Comparison of ENCODE assay signal across 17 cellular contexts in the genomic region with DNA sequence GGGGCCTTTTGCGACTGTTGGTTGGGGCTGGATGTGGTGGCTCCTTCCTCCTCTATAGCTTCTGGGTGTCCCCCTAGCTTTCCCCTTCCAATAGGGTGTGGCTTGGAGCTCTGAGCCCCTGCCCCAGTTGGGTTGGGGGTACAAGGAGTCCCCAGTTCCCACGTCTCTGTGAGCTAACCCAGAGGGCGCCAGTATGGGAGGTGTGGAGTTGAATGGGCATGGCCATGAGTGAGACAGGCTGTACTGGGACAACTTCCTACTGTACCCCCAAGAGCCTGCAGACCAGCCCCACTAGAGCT. TPM values are rescaled to one million over a fixed set of nuclear protein-coding genes. Genes with fewer than 3 reads are reported as not detected.
A peak's percentile ranks its signal among the peaks of the same experiment; 100 is the strongest.
DNase-seq lines count a peak whose midpoint lies in the region; ATAC-seq, FAIRE-seq and TF ChIP-seq lines count a peak whose summit lies in the region.
"Had no signal": no experiment of that assay in that cellular context is flagged by ENCODE, and none has a peak within 500 bp of the region (broad histone marks: within the 10 kb centered on the region; RNA-seq: fewer than 3 reads in every experiment).

No MANE protein-coding gene starts in this region.

- H3K9ac ChIP-seq in K562 (ENCODE audit: insufficient read depth in 1 of 2, low read depth in 2 of 2, low read length in 2 of 2), result peak overlapping the region; percentile 14 to 87
- H3K9ac ChIP-seq: SK-N-SH had no signal

- TF ChIP-seq CTCF in K562 (IDR thresholded peaks at IDR 0.05 in 2 of 3, conservative IDR thresholded peaks at IDR 0.05 in 1 of 3; ENCODE audit: insufficient read depth in 2 of 3, low read depth in 1 of 3, low read length in 3 of 3), result no peak

- no peaks in the 10 kb centered on the region for H3K9me3 Mint-ChIP-seq in T-helper 1 cell treated with Interleukin-12 subunit alpha and Interleukin-12 subunit beta and Interleukin-4 antibody, amounts not matched to agents 30 μg/mL and 1 μg/mL, for 36 hours
- H3K9me3 Mint-ChIP-seq: stimulated activated memory B cell treated with anti-CD40 and anti-IgM and Interleukin-4, amounts not matched to agents 10 μg/mL and 1 μg/mL and 100 μg/mL, for 72 hours had no signal

- 0 out of 2 replicates have a peak overlapping the region, but pooled peaks have one; percentile 28 for H3K4me2 ChIP-seq in K562 (ENCODE audit: insufficient read depth, low read length)
- H3K4me2 ChIP-seq: SK-N-SH had no signal

- peaks cover 42% of the 10 kb centered on the region for H3K4me1 Mint-ChIP-seq in T-helper 1 cell treated with Interleukin-12 subunit alpha and Interleukin-12 subunit beta and Interleukin-4 antibody, amounts not matched to agents 30 μg/mL and 1 μg/mL, for 36 hours (ENCODE audit: low read depth)

- FAIRE-seq in GM12892 (lab: Jason Lieb, UNC) (no peak), K562 (lab: Jason Lieb, UNC) (no peak)
- FAIRE-seq: G401.6 had no signal

- in situ Hi-C loops in K562 (cut with MboI), result no loop called here

- POLR2A ChIA-PET in K562 (lab: Yijun Ruan, JAX), result interaction anchor here (0.7 to 1.0 kb wide), 4 partner anchors 13 to 506 kb away, joined by 3 read pairs; a partner anchor contains a TSS

- intact Hi-C loops in K562 (cut with micrococcal nuclease), result loop anchor here (5.0 kb wide), 2 partner anchors 85 to 500 kb away; a partner anchor contains a TSS

- TF ChIP-seq EP300 in K562 (IDR thresholded peaks at IDR 0.05; ENCODE audit: low read length), result no peak

- peaks cover 3% of the 10 kb centered on the region for H3K9me1 ChIP-seq in K562 (ENCODE audit: control insufficient read depth, insufficient read depth, low read length)

- peak overlapping the region; percentile 81 for H3K4me3 Mint-ChIP-seq in T-helper 1 cell treated with Interleukin-12 subunit alpha and Interleukin-12 subunit beta and Interleukin-4 antibody, amounts not matched to agents 30 μg/mL and 1 μg/mL, for 36 hours

- peak; percentile 15; the same call in 1 of the 2 replicates for TF ChIP-seq POLR2A in GM12892 (IDR thresholded peaks at IDR 0.05; ENCODE audit: low read depth, low read length)
- TF ChIP-seq POLR2A in K562 (conservative IDR thresholded peaks at IDR 0.05), result no peak

- peak overlapping the region; percentile 90 for H3K27ac Mint-ChIP-seq in T-helper 1 cell treated with Interleukin-12 subunit alpha and Interleukin-12 subunit beta and Interleukin-4 antibody, amounts not matched to agents 30 μg/mL and 1 μg/mL, for 36 hours
- H3K27ac Mint-ChIP-seq: stimulated activated memory B cell treated with anti-CD40 and anti-IgM and Interleukin-4, amounts not matched to agents 10 μg/mL and 1 μg/mL and 100 μg/mL, for 72 hours had no signal

- peak overlapping the region; percentile 64; the same call in 1 of the 3 replicates for H3K27ac ChIP-seq in K562 (ENCODE audit: extremely low read depth, low read depth, low read length)
- H3K27ac ChIP-seq: PC-9 had no signal

- no peaks in the 10 kb centered on the region for H3K27me3 Mint-ChIP-seq in T-helper 1 cell treated with Interleukin-12 subunit alpha and Interleukin-12 subunit beta and Interleukin-4 antibody, amounts not matched to agents 30 μg/mL and 1 μg/mL, for 36 hours (ENCODE audit: low read depth)

- no peak overlapping the region for H2AFZ ChIP-seq in K562 (ENCODE audit: low read depth, low read length)
- H2AFZ ChIP-seq: PC-9 had no signal

- CTCF ChIA-PET in K562 (lab: Yijun Ruan, JAX; ENCODE audit: low intra/inter-chr PET ratio), result interaction anchor here (0.6 kb wide), 2 partner anchors 17 to 595 kb away, joined by 3 read pairs; no protein-coding TSS in a partner anchor

- H3K27me3 ChIP-seq in K562 (ENCODE audit: control insufficient read depth in 2 of 2, insufficient read depth in 2 of 2, low read length in 2 of 2), result no peaks in the 10 kb centered on the region

- peaks cover 30% of the 10 kb centered on the region; the same call in 2 of the 3 replicates for H3K36me3 ChIP-seq in K562 (ENCODE audit: control insufficient read depth, insufficient read depth, low read length)

- H3K9me3 ChIP-seq in K562 (replicated peaks; ENCODE audit: control insufficient read depth, insufficient read depth, low read depth, low read length), result no peaks in the 10 kb centered on the region
- H3K9me3 ChIP-seq: esophagus squamous epithelium, SK-N-SH, upper lobe of left lung had no signal

- WGBS in K562 (ENCODE audit: insufficient coverage, low coverage, missing lambda C conversion rate), result 69% methylated on average over 3 of the region's 3 CpGs

- peaks cover 13% of the 10 kb centered on the region for H3K36me3 Mint-ChIP-seq in T-helper 1 cell treated with Interleukin-12 subunit alpha and Interleukin-12 subunit beta and Interleukin-4 antibody, amounts not matched to agents 30 μg/mL and 1 μg/mL, for 36 hours (ENCODE audit: low read depth)

- ATAC-seq in K562 (no peak), GM18868 (IDR thresholded peaks at IDR 0.05; ENCODE audit: unreplicated experiment) (no peak)
- ATAC-seq: stimulated activated memory B cell treated with anti-CD40 and anti-IgM and Interleukin-4, amounts not matched to agents 10 μg/mL and 1 μg/mL and 100 μg/mL, for 72 hours had no signal

- H4K20me1 ChIP-seq in K562 (replicated peaks; ENCODE audit: control insufficient read depth, insufficient read depth, low read length), result no peaks in the 10 kb centered on the region

- no peak for TF ChIP-seq RAD21 in K562 (CRISPR knock-in tag; conservative IDR thresholded peaks at IDR 0.05 in 1 of 2, IDR thresholded peaks at IDR 0.05 in 1 of 2)

- H3K79me2 ChIP-seq in K562 (ENCODE audit: control insufficient read depth, insufficient read depth, low read length), result no peaks in the 10 kb centered on the region

- peaks cover 31 to 83% of the 10 kb centered on the region in 2 experiments for H3K4me1 ChIP-seq in K562 (replicated peaks in 1 of 2; ENCODE audit: control insufficient read depth in 2 of 2, insufficient read depth in 2 of 2, low read length in 2 of 2)

- BruUV-seq in K562 (replicated peaks; lab: Mats Ljungman, UMichigan), result no TSS peak

- no peak for DNase-seq in T-helper 1 cell
- no peak for DNase-seq in GM12892 (ENCODE audit: insufficient read length)
- DNase-seq in K562 (ENCODE audit: extremely low read depth in 1 of 4, low spot score in 3 of 4), result no peak
- no peak for DNase-seq in AG08395 (ENCODE audit: low spot score)
- DNase-seq: 8988T; cortex of kidney; esophagus squamous epithelium; midbrain; NCI-H1694; PC-9; SK-N-SH; stimulated activated CD4-positive, alpha-beta T cell treated with anti-CD3 and anti-CD28 coated beads, Interleukin-4, amount 100 ng/mL, for 4 hours had no signal

- H3K4me3 ChIP-seq in K562, result no peak overlapping the region
- H3K4me3 ChIP-seq: PC-9 had no signal

RNA-seq across cellular contexts. Expression of a gene that starts 1.2 kb away (rescaled TPM):
- 3.0 TPM for polyA plus RNA-seq in GM12892 (2012; ENCODE audit: missing spikeins)
- 5.2 and 13.5 TPM in 2 replicates for total RNA-seq in K562 (2011; cell fraction: chromatin; rRNA removed; ENCODE audit: low replicate concordance)
- total RNA-seq in K562 (2011; cell fraction: nucleolus; rRNA removed), result 6.7 and 7.0 TPM in 2 replicates
- total RNA-seq in K562 (2011; cell fraction: nucleoplasm; rRNA removed), result 4.0 and 4.6 TPM in 2 replicates
- 0.59 and 0.73 TPM in 2 replicates for total RNA-seq in K562 (2014; rRNA removed)
- total RNA-seq in K562 (2014; rRNA removed; fragmentation: Illumina TruSeq; extraction: Trizol), result 0.10 and 0.22 TPM in 2 replicates
- 0.36 and 0.45 TPM in 2 replicates for total RNA-seq in K562 (2015; rRNA removed; fragmentation: Illumina TruSeq; extraction: Trizol)
- total RNA-seq in K562 (2021), result 0.67 and 1.1 TPM in 2 replicates
- polyA plus RNA-seq in K562 (2011; rRNA removed), result 0.11 and 0.22 TPM in 2 replicates
- polyA plus RNA-seq in K562 (2011; cell fraction: cytosol; rRNA removed), result 0.10 and 0.36 TPM in 2 replicates
- polyA plus RNA-seq in K562 (2011; cell fraction: nucleus; rRNA removed), result 1.6 and 3.1 TPM in 2 replicates
- polyA plus RNA-seq in K562 (2012), result 0.43 and 0.46 TPM in 2 replicates
- 0.11 and 0.16 TPM in 2 replicates for polyA plus RNA-seq in K562 (2014; fragmentation: Illumina TruSeq; extraction: Trizol)
- not detected for polyA plus RNA-seq in K562 (2014; fragmentation: Nextera tagmentation; extraction: Ambion mirVana)
- polyA plus RNA-seq in K562 (2014; rRNA removed), result 0.94 and 1.6 TPM in 2 replicates
- polyA minus RNA-seq in K562 (2011; rRNA and poly(A)+ RNA removed), result 0.35 and 0.42 TPM in 2 replicates
- polyA minus RNA-seq in K562 (2011; cell fraction: cytosol; rRNA and poly(A)+ RNA removed), result 0.27 TPM in 1 of 2 replicates, not detected in the other
- 1.8 TPM in 2 replicates for polyA minus RNA-seq in K562 (2011; cell fraction: nucleus; rRNA and poly(A)+ RNA removed)

RNA-seq across cellular contexts. Expression of a gene that starts 12.3 kb away (rescaled TPM):
- 0.13 TPM for polyA plus RNA-seq in GM12892 (2012; ENCODE audit: missing spikeins)
- 0.58 and 1.6 TPM in 2 replicates for total RNA-seq in K562 (2011; cell fraction: chromatin; rRNA removed; ENCODE audit: low replicate concordance)
- total RNA-seq in K562 (2011; cell fraction: nucleolus; rRNA removed), result 3.5 and 3.8 TPM in 2 replicates
- 1.2 and 1.3 TPM in 2 replicates for total RNA-seq in K562 (2011; cell fraction: nucleoplasm; rRNA removed)
- total RNA-seq in K562 (2014; rRNA removed) (2.7 and 6.2 TPM in 2 replicates), K562 (2014; rRNA removed; fragmentation: Illumina TruSeq; extraction: Trizol) (0.13 and 0.15 TPM in 2 replicates), K562 (2015; rRNA removed; fragmentation: Illumina TruSeq; extraction: Trizol) (0.76 and 0.94 TPM in 2 replicates), K562 (2021) (19.8 and 20.4 TPM in 2 replicates)
- polyA plus RNA-seq in K562 (2011; rRNA removed) (0.33 and 0.47 TPM in 2 replicates), K562 (2014; fragmentation: Illumina TruSeq; extraction: Trizol) (0.21 and 0.78 TPM in 2 replicates), K562 (2014; fragmentation: Nextera tagmentation; extraction: Ambion mirVana) (under 1 TPM; 0.20 to 0.23 TPM), K562 (2014; rRNA removed) (4.4 and 6.8 TPM in 2 replicates)
- polyA plus RNA-seq in K562 (2011; cell fraction: cytosol; rRNA removed), result 1.0 and 5.3 TPM in 2 replicates
- 2.6 and 7.3 TPM in 2 replicates for polyA plus RNA-seq in K562 (2011; cell fraction: nucleus; rRNA removed)
- polyA plus RNA-seq in K562 (2012), result 6.7 and 6.9 TPM in 2 replicates
- 0.14 TPM in 1 of 2 replicates, not detected in the other for polyA minus RNA-seq in K562 (2011; rRNA and poly(A)+ RNA removed)
- polyA minus RNA-seq in K562 (2011; cell fraction: cytosol; rRNA and poly(A)+ RNA removed), result 3.3 and 7.4 TPM in 2 replicates
- 1.5 and 2.1 TPM in 2 replicates for polyA minus RNA-seq in K562 (2011; cell fraction: nucleus; rRNA and poly(A)+ RNA removed)
- total RNA-seq: PC-9 had no signal
- polyA plus RNA-seq: SK-N-SH had no signal

RNA-seq across cellular contexts. Expression of a gene that starts 25.9 kb away (rescaled TPM):
- polyA plus RNA-seq in GM12892 (2012; ENCODE audit: missing spikeins), result 10.4 TPM
- total RNA-seq in K562 (2011; cell fraction: chromatin; rRNA removed; ENCODE audit: low replicate concordance), result 17.4 and 45.7 TPM in 2 replicates
- 25.8 and 31.0 TPM in 2 replicates for total RNA-seq in K562 (2011; cell fraction: nucleolus; rRNA removed)
- total RNA-seq in K562 (2011; cell fraction: nucleoplasm; rRNA removed), result 17.7 and 19.9 TPM in 2 replicates
- total RNA-seq in K562 (2014; rRNA removed) (5.4 and 7.8 TPM in 2 replicates), K562 (2014; rRNA removed; fragmentation: Illumina TruSeq; extraction: Trizol) (3.0 and 3.6 TPM in 2 replicates), K562 (2015; rRNA removed; fragmentation: Illumina TruSeq; extraction: Trizol) (6.4 and 6.9 TPM in 2 replicates), K562 (2021) (18.7 and 28.7 TPM in 2 replicates)
- polyA plus RNA-seq in K562 (2011; rRNA removed) (8.6 and 14.0 TPM in 2 replicates), K562 (2014; fragmentation: Illumina TruSeq; extraction: Trizol) (5.0 and 8.5 TPM in 2 replicates), K562 (2014; fragmentation: Nextera tagmentation; extraction: Ambion mirVana) (1 to 10 TPM; 1.4 to 1.9 TPM), K562 (2014; rRNA removed) (8.0 and 10.0 TPM in 2 replicates)
- polyA plus RNA-seq in K562 (2011; cell fraction: cytosol; rRNA removed), result 14.2 and 18.7 TPM in 2 replicates
- polyA plus RNA-seq in K562 (2011; cell fraction: nucleus; rRNA removed), result 63.0 and 66.6 TPM in 2 replicates
- polyA plus RNA-seq in K562 (2012), result 15.6 and 29.0 TPM in 2 replicates
- 3.3 and 4.4 TPM in 2 replicates for polyA minus RNA-seq in K562 (2011; rRNA and poly(A)+ RNA removed)
- polyA minus RNA-seq in K562 (2011; cell fraction: cytosol; rRNA and poly(A)+ RNA removed), result 4.1 and 11.9 TPM in 2 replicates
- polyA minus RNA-seq in K562 (2011; cell fraction: nucleus; rRNA and poly(A)+ RNA removed), result 11.4 and 20.1 TPM in 2 replicates

RNA-seq across cellular contexts. Expression of a gene that starts 42.2 kb away (rescaled TPM):
- polyA plus RNA-seq in GM12892 (2012; ENCODE audit: missing spikeins), result 14.0 TPM
- 7.1 and 15.6 TPM in 2 replicates for total RNA-seq in K562 (2011; cell fraction: chromatin; rRNA removed; ENCODE audit: low replicate concordance)
- 13.2 and 13.3 TPM in 2 replicates for total RNA-seq in K562 (2011; cell fraction: nucleolus; rRNA removed)
- total RNA-seq in K562 (2011; cell fraction: nucleoplasm; rRNA removed), result 7.2 and 10.5 TPM in 2 replicates
- total RNA-seq in K562 (2014; rRNA removed) (23.7 and 26.9 TPM in 2 replicates), K562 (2014; rRNA removed; fragmentation: Illumina TruSeq; extraction: Trizol) (3.2 and 3.3 TPM in 2 replicates), K562 (2015; rRNA removed; fragmentation: Illumina TruSeq; extraction: Trizol) (14.3 and 14.6 TPM in 2 replicates), K562 (2021) (20.7 and 21.0 TPM in 2 replicates)
- polyA plus RNA-seq in K562 (2011; rRNA removed) (14.7 and 23.9 TPM in 2 replicates), K562 (2014; fragmentation: Illumina TruSeq; extraction: Trizol) (5.2 and 11.0 TPM in 2 replicates), K562 (2014; fragmentation: Nextera tagmentation; extraction: Ambion mirVana) (under 1 TPM; 0.41 to 0.98 TPM), K562 (2014; rRNA removed) (21.9 and 23.4 TPM in 2 replicates)
- 31.1 and 65.3 TPM in 2 replicates for polyA plus RNA-seq in K562 (2011; cell fraction: cytosol; rRNA removed)
- 19.9 and 25.8 TPM in 2 replicates for polyA plus RNA-seq in K562 (2011; cell fraction: nucleus; rRNA removed)
- 17.9 and 19.3 TPM in 2 replicates for polyA plus RNA-seq in K562 (2012)
- polyA minus RNA-seq in K562 (2011; rRNA and poly(A)+ RNA removed), result 4.7 and 4.8 TPM in 2 replicates
- polyA minus RNA-seq in K562 (2011; cell fraction: cytosol; rRNA and poly(A)+ RNA removed), result 9.5 and 22.4 TPM in 2 replicates
- 5.7 and 8.8 TPM in 2 replicates for polyA minus RNA-seq in K562 (2011; cell fraction: nucleus; rRNA and poly(A)+ RNA removed)

RNA-seq across cellular contexts. Expression of a gene that starts 42.7 kb away (rescaled TPM):
- 0.23 TPM for polyA plus RNA-seq in GM12892 (2012; ENCODE audit: missing spikeins)
- 0.40 and 0.86 TPM in 2 replicates for total RNA-seq in K562 (2011; cell fraction: chromatin; rRNA removed; ENCODE audit: low replicate concordance)
- total RNA-seq in K562 (2011; cell fraction: nucleolus; rRNA removed), result 0.67 and 0.79 TPM in 2 replicates
- 0.23 and 0.66 TPM in 2 replicates for total RNA-seq in K562 (2011; cell fraction: nucleoplasm; rRNA removed)
- total RNA-seq in K562 (2014; rRNA removed) (0.09 and 0.37 TPM in 2 replicates), K562 (2014; rRNA removed; fragmentation: Illumina TruSeq; extraction: Trizol) (0.07 TPM in 1 of 2 replicates, not detected in the other), K562 (2015; rRNA removed; fragmentation: Illumina TruSeq; extraction: Trizol) (0.14 and 0.15 TPM in 2 replicates), K562 (2021) (0.22 and 0.33 TPM in 2 replicates)
- polyA plus RNA-seq in K562 (2011; rRNA removed) (0.17 and 0.64 TPM in 2 replicates), K562 (2014; fragmentation: Illumina TruSeq; extraction: Trizol) (0.06 and 0.11 TPM in 2 replicates), K562 (2014; fragmentation: Nextera tagmentation; extraction: Ambion mirVana) (not detected), K562 (2014; rRNA removed) (0.04 and 0.11 TPM in 2 replicates)
- 0.55 and 0.76 TPM in 2 replicates for polyA plus RNA-seq in K562 (2011; cell fraction: cytosol; rRNA removed)
- 0.67 and 0.70 TPM in 2 replicates for polyA plus RNA-seq in K562 (2011; cell fraction: nucleus; rRNA removed)
- polyA plus RNA-seq in K562 (2012), result 0.46 and 1.1 TPM in 2 replicates
- polyA minus RNA-seq in K562 (2011; rRNA and poly(A)+ RNA removed), result 0.39 and 0.48 TPM in 2 replicates
- 0.48 and 0.55 TPM in 2 replicates for polyA minus RNA-seq in K562 (2011; cell fraction: cytosol; rRNA and poly(A)+ RNA removed)
- polyA minus RNA-seq in K562 (2011; cell fraction: nucleus; rRNA and poly(A)+ RNA removed), result 0.13 and 0.33 TPM in 2 replicates
